10 cellular contexts compared by ENCODE assay signal in genomic region chr13:52406629-52407028, GRCh38. TPM values are rescaled to one million over a fixed set of nuclear protein-coding genes. Genes with fewer than 3 reads are reported as not detected.
A peak's percentile ranks its signal among the peaks of the same experiment; 100 is the strongest.
DNase-seq lines count a peak whose midpoint lies in the region; ATAC-seq and TF ChIP-seq lines count a peak whose summit lies in the region.
"Had no signal": no experiment of that assay in that cellular context is flagged by ENCODE, and none has a peak within 500 bp of the region (broad histone marks: within the 10 kb centered on the region; RNA-seq: fewer than 3 reads in every experiment).

No MANE protein-coding gene starts in this region.

- ATAC-seq in right cardiac atrium: peak in 1 of 2 donors; percentile 3

- WGBS in right cardiac atrium: 59% methylated on average over 4 of the region's 4 CpGs
- WGBS in smooth muscle cell (ENCODE audit: low lambda C conversion rate): 89% methylated on average over 4 of the region's 4 CpGs

- peaks cover 25% of the 10 kb centered on the region for H3K27me3 Mint-ChIP-seq in activated CD4-positive, alpha-beta memory T cell treated with anti-CD3 and anti-CD28 coated beads, Interleukin-2, amount 10 ng/mL, durations not matched to agents 7 days and 5 days
- peaks cover 22% of the 10 kb centered on the region for H3K27me3 Mint-ChIP-seq in activated CD4-positive, alpha-beta memory T cell treated with anti-CD3 and anti-CD28 coated beads for 36 hours
- H3K27me3 Mint-ChIP-seq in activated T-helper 2 cell treated with anti-CD3 and anti-CD28 coated beads, Interferon-gamma antibody, Interleukin-2, Interleukin-4, amounts not matched to agents 10 μg/mL and 5 μg/mL and 100 μg/mL, durations not matched to agents 14 hours and 24 hours and 36 hours (ENCODE audit: low read depth): peaks cover 25% of the 10 kb centered on the region

- H3K4me2 ChIP-seq in smooth muscle cell: peak overlapping the region; percentile 91

- no peak for TF ChIP-seq CTCF in smooth muscle cell (IDR thresholded peaks at IDR 0.05; ENCODE audit: borderline replicate concordance, insufficient read depth, poor library complexity, severe bottlenecking)

- H3K36me3 ChIP-seq in smooth muscle cell (ENCODE audit: low read depth): peaks cover 4% of the 10 kb centered on the region

- H3K9me3 ChIP-seq in right cardiac atrium (ENCODE audit: control insufficient read depth, low read length): no peaks in the 10 kb centered on the region
- no peaks in the 10 kb centered on the region for H3K9me3 ChIP-seq in smooth muscle cell (replicated peaks; ENCODE audit: low read depth)

- no peak overlapping the region for H3K9ac ChIP-seq in smooth muscle cell (ENCODE audit: low read depth)

- H3K4me1 ChIP-seq in right cardiac atrium (ENCODE audit: control insufficient read depth, insufficient read depth, low read length) (no peaks in the 10 kb centered on the region), smooth muscle cell (ENCODE audit: low read depth) (peaks cover 12% of the 10 kb centered on the region)

- peaks cover 22% of the 10 kb centered on the region for H3K4me1 Mint-ChIP-seq in activated CD4-positive, alpha-beta memory T cell treated with anti-CD3 and anti-CD28 coated beads, Interleukin-2, amount 10 ng/mL, durations not matched to agents 7 days and 5 days
- peaks cover 14% of the 10 kb centered on the region for H3K4me1 Mint-ChIP-seq in activated CD4-positive, alpha-beta memory T cell treated with anti-CD3 and anti-CD28 coated beads for 36 hours (ENCODE audit: low read depth)
- peaks cover 14% of the 10 kb centered on the region for H3K4me1 Mint-ChIP-seq in activated T-helper 2 cell treated with anti-CD3 and anti-CD28 coated beads, Interferon-gamma antibody, Interleukin-2, Interleukin-4, amounts not matched to agents 10 μg/mL and 5 μg/mL and 100 μg/mL, durations not matched to agents 14 hours and 24 hours and 36 hours (ENCODE audit: low read depth)

- H3F3A ChIP-seq in smooth muscle cell (ENCODE audit: low read depth): no peaks in the 10 kb centered on the region

- no peak overlapping the region for H3K27ac ChIP-seq in right cardiac atrium (ENCODE audit: low read length)
- H3K27ac ChIP-seq in smooth muscle cell (ENCODE audit: low read depth): no peak overlapping the region

- no peaks in the 10 kb centered on the region for H3K79me2 ChIP-seq in smooth muscle cell (ENCODE audit: low read depth)

- no peak overlapping the region for H3K27ac Mint-ChIP-seq in activated CD4-positive, alpha-beta memory T cell treated with anti-CD3 and anti-CD28 coated beads, Interleukin-2, amount 10 ng/mL, durations not matched to agents 7 days and 5 days
- H3K27ac Mint-ChIP-seq in activated CD4-positive, alpha-beta memory T cell treated with anti-CD3 and anti-CD28 coated beads for 36 hours: no peak overlapping the region
- H3K27ac Mint-ChIP-seq in activated T-helper 2 cell treated with anti-CD3 and anti-CD28 coated beads, Interferon-gamma antibody, Interleukin-2, Interleukin-4, amounts not matched to agents 10 μg/mL and 5 μg/mL and 100 μg/mL, durations not matched to agents 14 hours and 24 hours and 36 hours: no peak overlapping the region

- no peak for DNase-seq in activated CD4-positive, alpha-beta memory T cell treated with anti-CD3 and anti-CD28 coated beads, Interleukin-2, amount 10 ng/mL, durations not matched to agents 7 days and 5 days
- no peak for DNase-seq in activated CD4-positive, alpha-beta memory T cell treated with anti-CD3 and anti-CD28 coated beads for 36 hours
- no peak for DNase-seq in activated T-helper 2 cell treated with anti-CD3 and anti-CD28 coated beads, Interferon-gamma antibody, Interleukin-2, Interleukin-4, amounts not matched to agents 10 μg/mL and 5 μg/mL and 100 μg/mL, durations not matched to agents 14 hours and 24 hours and 36 hours (ENCODE audit: low spot score)
- no peak for DNase-seq in right cardiac atrium
- no peak for DNase-seq in smooth muscle cell (lab: John Stamatoyannopoulos, UW; ENCODE audit: unreplicated experiment)
- no peak for DNase-seq in stimulated activated CD4-positive, alpha-beta T cell treated with anti-CD3 and anti-CD28 coated beads, Interleukin-2, amount 100 ng/mL, for 48 hours
- no peak for DNase-seq in activated gamma-delta T cell treated with Interleukin-2 at 50 U/mL for 16 hours
- no peak for DNase-seq in HPDE6-E6E7 (ENCODE audit: extremely low spot score)
- DNase-seq: activated effector memory CD4-positive, alpha-beta T cell treated with anti-CD3 and anti-CD28 coated beads, Interleukin-2, amount 50 U/mL, for 16 hours; Karpas-422 had no signal

- CTCF ChIA-PET in activated CD4-positive, alpha-beta memory T cell treated with anti-CD3 and anti-CD28 coated beads, Interleukin-2, amount 10 ng/mL, durations not matched to agents 7 days and 5 days (lab: Charles Lee): no interaction called here
- CTCF ChIA-PET in activated CD4-positive, alpha-beta memory T cell treated with anti-CD3 and anti-CD28 coated beads for 36 hours (lab: Charles Lee): no interaction called here

- H3K4me3 ChIP-seq in right cardiac atrium (ENCODE audit: low read length) (peak overlapping the region; percentile 38), smooth muscle cell (peak overlapping the region; percentile 49)

- intact Hi-C loops in activated CD4-positive, alpha-beta memory T cell treated with anti-CD3 and anti-CD28 coated beads for 36 hours (cut with micrococcal nuclease): no loop called here
- intact Hi-C loops in activated T-helper 2 cell treated with anti-CD3 and anti-CD28 coated beads, Interferon-gamma antibody, Interleukin-2, Interleukin-4, amounts not matched to agents 10 μg/mL and 5 μg/mL and 100 μg/mL, durations not matched to agents 14 hours and 24 hours and 36 hours (cut with micrococcal nuclease): no loop called here
- intact Hi-C loops in right cardiac atrium (cut with DNase I): no loop called here

- H3K4me3 Mint-ChIP-seq in activated CD4-positive, alpha-beta memory T cell treated with anti-CD3 and anti-CD28 coated beads, Interleukin-2, amount 10 ng/mL, durations not matched to agents 7 days and 5 days: peak overlapping the region; percentile 11
- no peak overlapping the region for H3K4me3 Mint-ChIP-seq in activated CD4-positive, alpha-beta memory T cell treated with anti-CD3 and anti-CD28 coated beads for 36 hours
- peak overlapping the region; percentile 30 for H3K4me3 Mint-ChIP-seq in activated T-helper 2 cell treated with anti-CD3 and anti-CD28 coated beads, Interferon-gamma antibody, Interleukin-2, Interleukin-4, amounts not matched to agents 10 μg/mL and 5 μg/mL and 100 μg/mL, durations not matched to agents 14 hours and 24 hours and 36 hours (ENCODE audit: low read depth)

- no peaks in the 10 kb centered on the region for H3K9me3 Mint-ChIP-seq in activated CD4-positive, alpha-beta memory T cell treated with anti-CD3 and anti-CD28 coated beads, Interleukin-2, amount 10 ng/mL, durations not matched to agents 7 days and 5 days
- H3K9me3 Mint-ChIP-seq in activated CD4-positive, alpha-beta memory T cell treated with anti-CD3 and anti-CD28 coated beads for 36 hours: no peaks in the 10 kb centered on the region
- H3K9me3 Mint-ChIP-seq in activated T-helper 2 cell treated with anti-CD3 and anti-CD28 coated beads, Interferon-gamma antibody, Interleukin-2, Interleukin-4, amounts not matched to agents 10 μg/mL and 5 μg/mL and 100 μg/mL, durations not matched to agents 14 hours and 24 hours and 36 hours: no peaks in the 10 kb centered on the region

- H3K27me3 ChIP-seq in right cardiac atrium (ENCODE audit: control insufficient read depth, insufficient read depth): no peaks in the 10 kb centered on the region
- H3K27me3 ChIP-seq in smooth muscle cell (ENCODE audit: low read depth): peaks cover 39% of the 10 kb centered on the region

- no peaks in the 10 kb centered on the region for H4K20me1 ChIP-seq in smooth muscle cell (ENCODE audit: low read depth)

- POLR2A ChIA-PET in activated CD4-positive, alpha-beta memory T cell treated with anti-CD3 and anti-CD28 coated beads, Interleukin-2, amount 10 ng/mL, durations not matched to agents 7 days and 5 days (lab: Charles Lee): no interaction called here
- POLR2A ChIA-PET in activated CD4-positive, alpha-beta memory T cell treated with anti-CD3 and anti-CD28 coated beads for 36 hours (lab: Charles Lee): no interaction called here

- H2AFZ ChIP-seq in smooth muscle cell (ENCODE audit: low read depth): no peak overlapping the region

- H3K36me3 Mint-ChIP-seq in activated CD4-positive, alpha-beta memory T cell treated with anti-CD3 and anti-CD28 coated beads, Interleukin-2, amount 10 ng/mL, durations not matched to agents 7 days and 5 days (ENCODE audit: low read depth): peaks cover 5% of the 10 kb centered on the region
- peaks cover 14% of the 10 kb centered on the region for H3K36me3 Mint-ChIP-seq in activated CD4-positive, alpha-beta memory T cell treated with anti-CD3 and anti-CD28 coated beads for 36 hours
- H3K36me3 Mint-ChIP-seq in activated T-helper 2 cell treated with anti-CD3 and anti-CD28 coated beads, Interferon-gamma antibody, Interleukin-2, Interleukin-4, amounts not matched to agents 10 μg/mL and 5 μg/mL and 100 μg/mL, durations not matched to agents 14 hours and 24 hours and 36 hours (ENCODE audit: low read depth): peaks cover 6% of the 10 kb centered on the region

RNA-seq across cellular contexts. Expression of gene THSD1, which starts 0.7 kb away (rescaled TPM):
- under 1 TPM; 0.23 to 0.28 TPM for total RNA-seq in activated CD4-positive, alpha-beta memory T cell treated with anti-CD3 and anti-CD28 coated beads, Interleukin-2, amount 10 ng/mL, durations not matched to agents 7 days and 5 days
- total RNA-seq in activated CD4-positive, alpha-beta memory T cell treated with anti-CD3 and anti-CD28 coated beads for 36 hours: under 1 TPM; 0.12 to 0.22 TPM
- 0.34 and 0.39 TPM in 2 replicates for total RNA-seq in activated T-helper 2 cell treated with anti-CD3 and anti-CD28 coated beads, Interferon-gamma antibody, Interleukin-2, Interleukin-4, amounts not matched to agents 10 μg/mL and 5 μg/mL and 100 μg/mL, durations not matched to agents 14 hours and 24 hours and 36 hours
- 1 to 10 TPM; 5.4 to 7.0 (median 6.2) TPM for total RNA-seq in right cardiac atrium
- polyA plus RNA-seq in right cardiac atrium: 3.9 TPM
- total RNA-seq in smooth muscle cell: 0.54 and 0.67 TPM in 2 replicates
- polyA plus RNA-seq in smooth muscle cell: 0.08 and 1.1 TPM in 2 replicates

RNA-seq across cellular contexts. Expression of gene VPS36, which starts 43.8 kb away (rescaled TPM):
- 10 to 100 TPM; 41.8 to 43.4 TPM for total RNA-seq in activated CD4-positive, alpha-beta memory T cell treated with anti-CD3 and anti-CD28 coated beads, Interleukin-2, amount 10 ng/mL, durations not matched to agents 7 days and 5 days
- total RNA-seq in activated CD4-positive, alpha-beta memory T cell treated with anti-CD3 and anti-CD28 coated beads for 36 hours: 10 to 100 TPM; 24.7 to 26.6 TPM
- total RNA-seq in activated T-helper 2 cell treated with anti-CD3 and anti-CD28 coated beads, Interferon-gamma antibody, Interleukin-2, Interleukin-4, amounts not matched to agents 10 μg/mL and 5 μg/mL and 100 μg/mL, durations not matched to agents 14 hours and 24 hours and 36 hours: 52.3 and 53.5 TPM in 2 replicates
- 10 to 100 TPM; 32.6 to 38.8 (median 34.9) TPM for total RNA-seq in right cardiac atrium
- polyA plus RNA-seq in right cardiac atrium: 20.5 TPM
- total RNA-seq in smooth muscle cell: 31.7 and 45.9 TPM in 2 replicates
- polyA plus RNA-seq in smooth muscle cell: 18.2 and 19.0 TPM in 2 replicates

RNA-seq across cellular contexts. Expression of gene CKAP2, which starts 48.6 kb away (rescaled TPM):
- 10 to 100 TPM; 81.8 to 83.7 TPM for total RNA-seq in activated CD4-positive, alpha-beta memory T cell treated with anti-CD3 and anti-CD28 coated beads, Interleukin-2, amount 10 ng/mL, durations not matched to agents 7 days and 5 days
- 10 to 100 TPM; 60.4 to 63.8 TPM for total RNA-seq in activated CD4-positive, alpha-beta memory T cell treated with anti-CD3 and anti-CD28 coated beads for 36 hours
- 44.3 and 46.9 TPM in 2 replicates for total RNA-seq in activated T-helper 2 cell treated with anti-CD3 and anti-CD28 coated beads, Interferon-gamma antibody, Interleukin-2, Interleukin-4, amounts not matched to agents 10 μg/mL and 5 μg/mL and 100 μg/mL, durations not matched to agents 14 hours and 24 hours and 36 hours
- total RNA-seq in right cardiac atrium (1 to 10 TPM; 4.8 to 9.9 (median 7.9) TPM), smooth muscle cell (19.6 and 24.9 TPM in 2 replicates)
- polyA plus RNA-seq in right cardiac atrium (2.6 TPM), smooth muscle cell (11.8 and 14.4 TPM in 2 replicates)
